Comparison of ENCODE assay signal across 14 cellular contexts in the genomic region with DNA sequence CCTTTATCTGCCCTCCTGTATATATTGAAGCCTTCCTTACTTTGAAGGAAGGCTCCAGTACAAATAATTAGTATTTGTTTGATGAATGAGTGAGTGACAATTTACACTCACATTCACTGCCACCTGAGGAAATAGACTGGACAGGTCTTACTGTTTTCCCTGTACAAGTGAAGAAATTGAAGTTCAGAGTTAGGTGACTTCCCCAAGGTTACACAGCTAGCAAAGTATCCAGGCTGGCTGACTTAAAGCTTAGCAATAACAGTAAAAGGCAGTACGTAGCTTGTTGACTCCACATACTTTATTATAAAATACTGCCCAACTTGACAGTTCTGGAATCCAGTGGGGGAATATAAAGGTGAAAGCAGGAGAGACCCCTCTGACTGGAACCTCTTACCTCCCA. TPM values are rescaled to one million over a fixed set of nuclear protein-coding genes. Genes with fewer than 3 reads are reported as not detected.
DNase-seq lines count a peak whose midpoint lies in the region; ATAC-seq and TF ChIP-seq lines count a peak whose summit lies in the region.
"Had no signal": no experiment of that assay in that cellular context is flagged by ENCODE, and none has a peak within 500 bp of the region (broad histone marks: within the 10 kb centered on the region; RNA-seq: fewer than 3 reads in every experiment).

No MANE protein-coding gene starts in this region.

- CTCF ChIA-PET in IMR-90 (lab: Yijun Ruan, JAX) = no interaction called here

- peaks cover 11% of the 10 kb centered on the region; the same call in 1 of the 2 replicates for H3K9me1 ChIP-seq in IMR-90 (ENCODE audit: insufficient read depth, low read length)

- H3K79me2 ChIP-seq in Karpas-422 (ENCODE audit: low read length) = no peaks in the 10 kb centered on the region

- TF ChIP-seq POLR2A in IMR-90 (IDR thresholded peaks at IDR 0.05; ENCODE audit: low read depth, low read length) = no peak
- TF ChIP-seq POLR2A in upper lobe of left lung (IDR thresholded peaks at IDR 0.05) = no peak

- H3K79me1 ChIP-seq in IMR-90 (ENCODE audit: low read depth in 1 of 2, low read length in 2 of 2) = peaks cover 16 to 54% of the 10 kb centered on the region in 2 experiments; a peak in 3 of 4 replicates
- peaks cover 15% of the 10 kb centered on the region for H3K79me1 ChIP-seq in mesenchymal stem cell (replicated peaks; ENCODE audit: low read length, poor library complexity, severe bottlenecking)

- peak overlapping the region; percentile 3; the same call in 1 of the 2 replicates for H2AK5ac ChIP-seq in IMR-90 (ENCODE audit: low read depth, low read length)
- peak overlapping the region; percentile 83 for H2AK5ac ChIP-seq in mesenchymal stem cell (ENCODE audit: low read length, severe bottlenecking)

- no peak overlapping the region for H2BK15ac ChIP-seq in IMR-90 (ENCODE audit: low read depth, low read length)
- H2BK15ac ChIP-seq in mesenchymal stem cell (ENCODE audit: low read depth, poor library complexity, severe bottlenecking) = peak overlapping the region; percentile 60

- H2BK20ac ChIP-seq in IMR-90 (ENCODE audit: low read depth, low read length) = no peak overlapping the region

- TF ChIP-seq RAD21 in IMR-90 (IDR thresholded peaks at IDR 0.05; ENCODE audit: low read length) = no peak

- H2AFZ ChIP-seq in IMR-90 (replicated peaks; ENCODE audit: low read length, poor library complexity) (no peak overlapping the region), mesenchymal stem cell (ENCODE audit: low read depth, low read length) (no peak overlapping the region), Karpas-422 (ENCODE audit: low read length) (no peak overlapping the region)

- no peaks in the 10 kb centered on the region for H3K9me3 Mint-ChIP-seq in chondrocyte (ENCODE audit: low read depth)
- H3K9me3 Mint-ChIP-seq: CD4-positive, alpha-beta memory T cell; dendritic cell treated with granulocyte-macrophage colony-stimulating factor and Interleukin-4, amounts not matched to agents 40 ng/mL and 50 ng/mL, for 4 days had no signal

- H3K4me1 ChIP-seq in IMR-90 (ENCODE audit: control insufficient read depth, insufficient read depth, low read length) (peaks cover 20% of the 10 kb centered on the region), mesenchymal stem cell (ENCODE audit: control insufficient read depth, insufficient read depth, low read depth, low read length) (peaks cover 43% of the 10 kb centered on the region), upper lobe of left lung (peaks cover 3 to 29% (median 18%) of the 10 kb centered on the region in 4 donors), Karpas-422 (ENCODE audit: low read length) (peaks cover 5% of the 10 kb centered on the region; the same call in 1 of the 2 replicates)

- H4K8ac ChIP-seq in IMR-90 (ENCODE audit: low read depth in 2 of 2, low read length in 2 of 2) (no peak overlapping the region; a peak in 1 of 4 replicates), mesenchymal stem cell (ENCODE audit: low read length) (no peak overlapping the region)

- H4K91ac ChIP-seq in IMR-90 (ENCODE audit: insufficient read depth, low read depth, low read length) (no peak overlapping the region), mesenchymal stem cell (ENCODE audit: low read length) (peak overlapping the region; percentile 76)

- in situ Hi-C loops in IMR-90 (cut with MboI; ENCODE audit: low sequenced_read_pairs) = no loop called here

- H2BK12ac ChIP-seq in mesenchymal stem cell (ENCODE audit: low read length in 2 of 2) = peak overlapping the region in 1 of 2 experiments; percentile 87

- TF ChIP-seq CTCF in IMR-90 (conservative IDR thresholded peaks at IDR 0.05; ENCODE audit: low read depth, low read length) = no peak
- no peak for TF ChIP-seq CTCF in chondrocyte (IDR thresholded peaks at IDR 0.05)
- TF ChIP-seq CTCF in upper lobe of left lung (IDR thresholded peaks at IDR 0.05) = no peak

- no peaks in the 10 kb centered on the region for H3K9me2 ChIP-seq in Karpas-422 (replicated peaks; ENCODE audit: insufficient read depth, low read length)

- H2BK5ac ChIP-seq in IMR-90 (ENCODE audit: low read depth, low read length, poor library complexity, severe bottlenecking) = no peak overlapping the region
- peak overlapping the region; percentile 47 for H2BK5ac ChIP-seq in mesenchymal stem cell (ENCODE audit: low read depth, low read length, poor library complexity, severe bottlenecking)

- H3K23ac ChIP-seq in IMR-90 (ENCODE audit: low read depth, low read length) = no peak overlapping the region
- no peak overlapping the region for H3K23ac ChIP-seq in mesenchymal stem cell (ENCODE audit: low read length in 2 of 2)

- H3K36me3 Mint-ChIP-seq in chondrocyte (ENCODE audit: low read depth) = peaks cover 9% of the 10 kb centered on the region
- H3K36me3 Mint-ChIP-seq: CD4-positive, alpha-beta memory T cell had no signal

- H3K4ac ChIP-seq in IMR-90 (ENCODE audit: low read depth, low read length) = no peak overlapping the region; the same call in 1 of the 2 replicates
- H3K4ac ChIP-seq in mesenchymal stem cell (ENCODE audit: low read depth in 1 of 2, low read length in 2 of 2) = peak overlapping the region in 1 of 2 experiments; percentile 2

- H3K9me3 ChIP-seq in IMR-90 (ENCODE audit: control insufficient read depth, insufficient read depth, low read length) (no peaks in the 10 kb centered on the region), mesenchymal stem cell (ENCODE audit: control insufficient read depth, low read length) (no peaks in the 10 kb centered on the region), upper lobe of left lung (no peaks in the 10 kb centered on the region), Karpas-422 (ENCODE audit: low read length) (no peaks in the 10 kb centered on the region)

- H3K4me2 ChIP-seq in IMR-90 (ENCODE audit: low read depth, low read length) = peak overlapping the region; percentile 40; the same call in 1 of the 2 replicates
- no peak overlapping the region for H3K4me2 ChIP-seq in mesenchymal stem cell (ENCODE audit: low read length, poor library complexity, severe bottlenecking)
- H3K4me2 ChIP-seq in Karpas-422 (ENCODE audit: low read depth, low read length, poor library complexity, severe bottlenecking) = no peak overlapping the region

- intact Hi-C loops in IMR-90 (cut with micrococcal nuclease) = no loop called here

- H4K5ac ChIP-seq in IMR-90 (ENCODE audit: low read depth, low read length) = no peak overlapping the region

- BruUV-seq in IMR-90 (replicated peaks; lab: Mats Ljungman, UMichigan) = no TSS peak

- TF ChIP-seq EP300 in upper lobe of left lung (IDR thresholded peaks at IDR 0.05) = no peak

- DNase-seq in IMR-90 (no peak), chondrocyte (ENCODE audit: low spot score) (no peak), mesenchymal stem cell (peak; percentile 46), upper lobe of left lung (no peak), GM03348 (ENCODE audit: low spot score) (no peak), Karpas-422 (no peak), superior temporal gyrus (ENCODE audit: extremely low spot score) (no peak)
- DNase-seq: activated CD4-positive, alpha-beta T cell treated with anti-CD3 and anti-CD28 coated beads for 4 hours; CD4-positive, alpha-beta memory T cell; KBM-7; NCI-H146; stimulated activated CD8-positive, alpha-beta memory T cell treated with anti-CD3 and anti-CD28 coated beads, Interleukin-4, amount 100 ng/mL, for 48 hours; T-helper 2 cell had no signal

- H3K14ac ChIP-seq in IMR-90 (replicated peaks; ENCODE audit: low read depth, low read length) (no peak overlapping the region), mesenchymal stem cell (ENCODE audit: low read length in 2 of 2) (no peak overlapping the region)

- H4K20me1 ChIP-seq in IMR-90 (ENCODE audit: insufficient read depth, low read length) (no peaks in the 10 kb centered on the region), Karpas-422 (ENCODE audit: insufficient read depth, low read depth, low read length) (no peaks in the 10 kb centered on the region)

- H3K9ac ChIP-seq in IMR-90 (ENCODE audit: low read depth, low read length) = no peak overlapping the region
- H3K9ac ChIP-seq in mesenchymal stem cell (ENCODE audit: low read length) = no peak overlapping the region
- no peak overlapping the region for H3K9ac ChIP-seq in Karpas-422 (ENCODE audit: low read length)

- POLR2A ChIA-PET in IMR-90 (lab: Charles Lee; ENCODE audit: unreplicated experiment) = no interaction called here

- H3K36me3 ChIP-seq in IMR-90 (ENCODE audit: control insufficient read depth, insufficient read depth, low read length) (peaks cover 4% of the 10 kb centered on the region; the same call in 1 of the 2 replicates), mesenchymal stem cell (ENCODE audit: control insufficient read depth in 1 of 2, insufficient read depth in 2 of 2, low read depth in 1 of 2, low read length in 2 of 2) (peaks cover 0 to 11% of the 10 kb centered on the region in 2 experiments), upper lobe of left lung (no peaks in the 10 kb centered on the region), Karpas-422 (ENCODE audit: insufficient read depth, low read length) (no peaks in the 10 kb centered on the region)

- H3K4me3 Mint-ChIP-seq in chondrocyte (ENCODE audit: unreplicated experiment) = no peak overlapping the region
- H3K4me3 Mint-ChIP-seq: CD4-positive, alpha-beta memory T cell; dendritic cell treated with granulocyte-macrophage colony-stimulating factor and Interleukin-4, amounts not matched to agents 40 ng/mL and 50 ng/mL, for 4 days had no signal

- H3K27ac ChIP-seq in IMR-90 (ENCODE audit: insufficient read depth, low read length) = no peak overlapping the region
- peak overlapping the region; percentile 91 for H3K27ac ChIP-seq in mesenchymal stem cell (ENCODE audit: low read length, poor library complexity, severe bottlenecking)
- H3K27ac ChIP-seq in upper lobe of left lung = peak overlapping the region; percentile 35 to 82 (median 78)
- H3K27ac ChIP-seq in Karpas-422 (ENCODE audit: low read length) = no peak overlapping the region

- H3K18ac ChIP-seq in IMR-90 (ENCODE audit: low read depth, low read length) (no peak overlapping the region; the same call in 1 of the 2 replicates), mesenchymal stem cell (ENCODE audit: low read depth in 1 of 2, low read length in 2 of 2) (peak overlapping the region; percentile 44 to 78)

- H3K4me1 Mint-ChIP-seq in chondrocyte (ENCODE audit: low read depth) = peaks cover 55% of the 10 kb centered on the region

- H3K4me3 ChIP-seq in IMR-90 (ENCODE audit: insufficient read depth, low read depth, low read length) (no peak overlapping the region), mesenchymal stem cell (ENCODE audit: insufficient read depth in 1 of 2, low read depth in 1 of 2, low read length in 2 of 2) (no peak overlapping the region), upper lobe of left lung (no peak overlapping the region), Karpas-422 (ENCODE audit: low read length) (no peak overlapping the region)

- peak overlapping the region; percentile 96 for H3K27ac Mint-ChIP-seq in chondrocyte (ENCODE audit: unreplicated experiment)
- H3K27ac Mint-ChIP-seq: dendritic cell treated with granulocyte-macrophage colony-stimulating factor and Interleukin-4, amounts not matched to agents 40 ng/mL and 50 ng/mL, for 4 days had no signal

- no peak overlapping the region for H3K56ac ChIP-seq in IMR-90 (ENCODE audit: extremely low read depth, insufficient read depth, low read length)

- ATAC-seq in IMR-90 (ENCODE audit: low read depth) (no peak), upper lobe of left lung (ENCODE audit: low FRiP score in 2 of 2) (no peak)

- 0 out of 2 replicates have a peak overlapping the region, but pooled peaks have one; percentile 63 for H2BK120ac ChIP-seq in IMR-90 (ENCODE audit: low read depth, low read length)
- no peak overlapping the region for H2BK120ac ChIP-seq in mesenchymal stem cell (ENCODE audit: low read depth, low read length)

- H3K27me3 Mint-ChIP-seq in chondrocyte (ENCODE audit: low read depth) = no peaks in the 10 kb centered on the region

- WGBS in IMR-90 (ENCODE audit: extremely low coverage in 2 of 2, insufficient read length in 1 of 2), 2 experiments = no CpG with 5 or more reads among the region's 1 CpG
- 0% methylated on average over 1 of the region's 1 CpG for WGBS in mesenchymal stem cell
- WGBS in upper lobe of left lung, 2 donors = 20 to 74% methylated on average over 1 of the region's 1 CpG

- H2AK9ac ChIP-seq in IMR-90 (replicated peaks; ENCODE audit: low read depth, low read length, poor library complexity) = no peak overlapping the region

- no peaks in the 10 kb centered on the region for H3K27me3 ChIP-seq in IMR-90 (ENCODE audit: control insufficient read depth, insufficient read depth, low read length)
- H3K27me3 ChIP-seq in mesenchymal stem cell (ENCODE audit: control insufficient read depth in 1 of 2, insufficient read depth in 1 of 2, low read length in 2 of 2) = peaks cover 0 to 76% of the 10 kb centered on the region in 2 experiments
- H3K27me3 ChIP-seq in upper lobe of left lung = peaks cover 0 to 6% (median 0%) of the 10 kb centered on the region in 4 donors
- H3K27me3 ChIP-seq in Karpas-422 (ENCODE audit: low read length) = no peaks in the 10 kb centered on the region

- dilution Hi-C loops in IMR-90 (cut with HindIII; ENCODE audit: low sequenced_read_pairs, unreplicated experiment) = no loop called here

RNA-seq across cellular contexts. Expression of gene KRT18, which starts 2.6 kb away (rescaled TPM):
- total RNA-seq in IMR-90 (2012; rRNA removed) (465 and 488 TPM in 2 replicates), chondrocyte (44.7 to 173 TPM (median 172 TPM) in 3 replicates), upper lobe of left lung (1,000 to 10,000 TPM in 1 of 6 donors, 100 to 1,000 TPM in 4, 10 to 100 TPM in 1; 99.5 to 1,221 (median 355) TPM)
- polyA plus RNA-seq in IMR-90 (2012; rRNA removed) = 272 and 287 TPM in 2 replicates
- 215 and 331 TPM in 2 replicates for polyA plus RNA-seq in IMR-90 (2012; cell fraction: cytosol; rRNA removed)
- polyA plus RNA-seq in IMR-90 (2012; cell fraction: nucleus; rRNA removed; ENCODE audit: low replicate concordance) = 179 and 252 TPM in 2 replicates
- polyA plus RNA-seq in mesenchymal stem cell (2013, experiment 1 of 2) = 831 TPM
- 807 TPM for polyA plus RNA-seq in mesenchymal stem cell (2013, experiment 2 of 2)
- total RNA-seq in Karpas-422 (2014; rRNA removed; shearing (Covaris generic); ENCODE audit: low replicate concordance) = not detected in 2 replicates

RNA-seq across cellular contexts. Expression of gene KRT8, which starts 41.5 kb away (rescaled TPM):
- total RNA-seq in IMR-90 (2012; rRNA removed) (10.9 and 14.2 TPM in 2 replicates), chondrocyte (11.3 to 15.7 TPM (median 13.0 TPM) in 3 replicates), upper lobe of left lung (1,000 to 10,000 TPM in 1 of 6 donors, 100 to 1,000 TPM in 4, 10 to 100 TPM in 1; 90.1 to 1,458 (median 358) TPM)
- 38.6 and 39.3 TPM in 2 replicates for polyA plus RNA-seq in IMR-90 (2012; rRNA removed)
- polyA plus RNA-seq in IMR-90 (2012; cell fraction: cytosol; rRNA removed) = 30.9 and 49.3 TPM in 2 replicates
- polyA plus RNA-seq in IMR-90 (2012; cell fraction: nucleus; rRNA removed; ENCODE audit: low replicate concordance) = 26.9 and 31.3 TPM in 2 replicates
- polyA plus RNA-seq in mesenchymal stem cell (2013, experiment 1 of 2) = 1,135 TPM
- polyA plus RNA-seq in mesenchymal stem cell (2013, experiment 2 of 2) = 1,108 TPM
- total RNA-seq in Karpas-422 (2014; rRNA removed; shearing (Covaris generic); ENCODE audit: low replicate concordance) = not detected in 2 replicates

RNA-seq across cellular contexts. Expression of gene EIF4B, which starts 59.9 kb away (rescaled TPM):
- 671 and 1,144 TPM in 2 replicates for total RNA-seq in IMR-90 (2012; rRNA removed)
- 227 and 313 TPM in 2 replicates for polyA plus RNA-seq in IMR-90 (2012; rRNA removed)
- 54.7 and 79.0 TPM in 2 replicates for polyA plus RNA-seq in IMR-90 (2012; cell fraction: cytosol; rRNA removed)
- 40.3 and 157 TPM in 2 replicates for polyA plus RNA-seq in IMR-90 (2012; cell fraction: nucleus; rRNA removed; ENCODE audit: low replicate concordance)
- total RNA-seq in chondrocyte = 270 to 336 TPM (median 323 TPM) in 3 replicates
- polyA plus RNA-seq in mesenchymal stem cell (2013, experiment 1 of 2) = 387 TPM
- 364 TPM for polyA plus RNA-seq in mesenchymal stem cell (2013, experiment 2 of 2)
- 100 to 1,000 TPM; 222 to 451 (median 363) TPM for total RNA-seq in upper lobe of left lung
- total RNA-seq in Karpas-422 (2014; rRNA removed; shearing (Covaris generic); ENCODE audit: low replicate concordance) = 549 and 718 TPM in 2 replicates

Comparison
In these comparisons a context has a peak if more than half of its experiments do, and no peak if none do; other contexts are left out.
1. H3K27ac ChIP-seq: peak in mesenchymal stem cell (single experiment) and upper lobe of left lung (4 of 4); none in IMR-90 (single experiment) and Karpas-422 (single experiment).
2. RNA of gene KRT18, which starts 2.6 kb away (total RNA-seq): 465 to 488 TPM in IMR-90, 99.5 to 1,221 TPM in upper lobe of left lung and 44.7 to 173 TPM in chondrocyte; not detected in Karpas-422; every median in the first group is over 10 times any median in the second.
3. RNA of gene KRT8, which starts 41.5 kb away (total RNA-seq): 90.1 to 1,458 TPM in upper lobe of left lung, 11.3 to 15.7 TPM in chondrocyte and 10.9 to 14.2 TPM in IMR-90; not detected in Karpas-422; every median in the first group is over 10 times any median in the second.